18 cellular contexts compared by ENCODE assay signal in genomic region chr11:125463590-125464265, GRCh38. TPM values are rescaled to one million over a fixed set of nuclear protein-coding genes. Genes with fewer than 3 reads are reported as not detected.
"Had no signal": no experiment of that assay in that cellular context is flagged by ENCODE, and none has a peak within 500 bp of the region (broad histone marks: within the 10 kb centered on the region; RNA-seq: fewer than 3 reads in every experiment).

No MANE protein-coding gene starts in this region.

- H3K9me3 ChIP-seq: esophagus muscularis mucosa, gastrocnemius medialis, heart right ventricle, mucosa of descending colon, tibial artery, vagina had no signal

- H3K4me3 Mint-ChIP-seq: activated naive CD8-positive, alpha-beta T cell treated with anti-CD3 and anti-CD28 coated beads, Interleukin-2, amount 50 U/mL, for 24 hours; memory B cell; naive thymus-derived CD8-positive, alpha-beta T cell; stimulated activated effector memory CD8-positive, alpha-beta T cell treated with anti-CD3 and anti-CD28 coated beads, Interleukin-12 subunit alpha, Interleukin-12 subunit beta, amount 100 ng/mL, for 72 hours; T-helper 2 cell treated with Interferon-gamma antibody and Interleukin-4, amounts not matched to agents 5 μg/mL and 100 μg/mL, for 36 hours had no signal

- H3K9me3 Mint-ChIP-seq: activated naive CD8-positive, alpha-beta T cell treated with anti-CD3 and anti-CD28 coated beads, Interleukin-2, amount 50 U/mL, for 24 hours; memory B cell; naive thymus-derived CD8-positive, alpha-beta T cell; stimulated activated effector memory CD8-positive, alpha-beta T cell treated with anti-CD3 and anti-CD28 coated beads, Interleukin-12 subunit alpha, Interleukin-12 subunit beta, amount 100 ng/mL, for 72 hours; T-helper 2 cell treated with Interferon-gamma antibody and Interleukin-4, amounts not matched to agents 5 μg/mL and 100 μg/mL, for 36 hours had no signal

- H3K27ac ChIP-seq: coronary artery, esophagus muscularis mucosa, gastrocnemius medialis, heart right ventricle, tibial artery, vagina had no signal

- H3K36me3 Mint-ChIP-seq: memory B cell; naive thymus-derived CD8-positive, alpha-beta T cell; stimulated activated effector memory CD8-positive, alpha-beta T cell treated with anti-CD3 and anti-CD28 coated beads, Interleukin-12 subunit alpha, Interleukin-12 subunit beta, amount 100 ng/mL, for 72 hours had no signal

- H3K4me1 ChIP-seq: gastrocnemius medialis, heart right ventricle, vagina had no signal

- H3K27ac Mint-ChIP-seq: activated naive CD8-positive, alpha-beta T cell treated with anti-CD3 and anti-CD28 coated beads, Interleukin-2, amount 50 U/mL, for 24 hours; memory B cell; stimulated activated effector memory CD8-positive, alpha-beta T cell treated with anti-CD3 and anti-CD28 coated beads, Interleukin-12 subunit alpha, Interleukin-12 subunit beta, amount 100 ng/mL, for 72 hours; T-helper 2 cell treated with Interferon-gamma antibody and Interleukin-4, amounts not matched to agents 5 μg/mL and 100 μg/mL, for 36 hours had no signal

- H3K4me3 ChIP-seq: coronary artery, esophagus muscularis mucosa, gastrocnemius medialis, heart right ventricle, mucosa of descending colon, tibial artery, vagina had no signal

- DNase-seq: activated CD4-positive, CD25-positive, alpha-beta regulatory T cell; activated naive CD4-positive, alpha-beta T cell; activated naive CD8-positive, alpha-beta T cell treated with anti-CD3 and anti-CD28 coated beads, Interleukin-2, amount 50 U/mL, for 24 hours; activated T-cell treated with anti-CD3 and anti-CD28 coated beads for 4 hours; central memory CD4-positive, alpha-beta T cell; effector CD4-positive, alpha-beta T cell; gastrocnemius medialis; heart right ventricle; mucosa of descending colon; naive thymus-derived CD8-positive, alpha-beta T cell; stimulated activated CD4-positive, alpha-beta T cell treated with anti-CD3 and anti-CD28 coated beads, Interleukin-12 subunit alpha, Interleukin-12 subunit beta, amount 100 ng/mL, for 4 hours; tibial artery had no signal

- H3K4me1 Mint-ChIP-seq: activated naive CD8-positive, alpha-beta T cell treated with anti-CD3 and anti-CD28 coated beads, Interleukin-2, amount 50 U/mL, for 24 hours; memory B cell; naive thymus-derived CD8-positive, alpha-beta T cell; stimulated activated effector memory CD8-positive, alpha-beta T cell treated with anti-CD3 and anti-CD28 coated beads, Interleukin-12 subunit alpha, Interleukin-12 subunit beta, amount 100 ng/mL, for 72 hours had no signal

- H3K27me3 ChIP-seq: esophagus muscularis mucosa, gastrocnemius medialis, heart right ventricle, tibial artery, vagina had no signal

- H3K36me3 ChIP-seq: gastrocnemius medialis, heart right ventricle, vagina had no signal

RNA-seq across cellular contexts. Expression of gene FEZ1, which starts 32.3 kb away (rescaled TPM):
- total RNA-seq: naive thymus-derived CD8-positive, alpha-beta T cell had no signal
